Comparison of ENCODE assay signal across 8 cellular contexts in genomic region chr20:35771689-35772562, GRCh38. TPM values are rescaled to one million over a fixed set of nuclear protein-coding genes. Genes with fewer than 3 reads are reported as not detected.
DNase-seq lines count a peak whose midpoint lies in the region; ATAC-seq and TF ChIP-seq lines count a peak whose summit lies in the region.

Gene PHF20, plus strand, starts transcription at chr20:35772015. Its CDS starts 29,508 bp downstream, at chr20:35801523.

- H3K27ac ChIP-seq in heart right ventricle (peak within 1 kb of the TSS; percentile 78 to 97 (median 94)), upper lobe of left lung (peak within 1 kb of the TSS; percentile 89 to 98 (median 93))

- H3K4me3 ChIP-seq in heart right ventricle (peak within 1 kb of the TSS; percentile 68 to 92 (median 76)), upper lobe of left lung (peak within 1 kb of the TSS; percentile 62 to 82 (median 67))

- no peaks in the 10 kb centered on the region for H3K27me3 ChIP-seq in heart right ventricle
- no peaks in the 10 kb centered on the region for H3K27me3 ChIP-seq in upper lobe of left lung

- no peak for TF ChIP-seq CTCF in heart right ventricle (IDR thresholded peaks at IDR 0.05)
- peak in 4 of 6 experiments; percentile 68 to 86 (median 72) for TF ChIP-seq CTCF in upper lobe of left lung (IDR thresholded peaks at IDR 0.05)

- TF ChIP-seq POLR2A in GM15510 (IDR thresholded peaks at IDR 0.05; ENCODE audit: borderline replicate concordance, extremely low read depth, insufficient read length), result peak; percentile 79
- TF ChIP-seq POLR2A in upper lobe of left lung (IDR thresholded peaks at IDR 0.05), result peak in 3 of 4 donors; percentile 83 to 89 (median 88)

- peak; percentile 93 to 99 (median 98) for TF ChIP-seq EP300 in upper lobe of left lung (IDR thresholded peaks at IDR 0.05)

- DNase-seq in NCI-H1694 (lab: John Stamatoyannopoulos, UW), result peak; percentile 61
- peak; percentile 94 for DNase-seq in amniotic epithelial cell (ENCODE audit: low read depth)
- peak; percentile 99 to 100 for DNase-seq in heart right ventricle
- DNase-seq in posterior vena cava (ENCODE audit: low spot score), result peak; percentile 100
- peak; percentile 99 to 100 for DNase-seq in upper lobe of left lung

- peaks cover 23 to 86% (median 74%) of the 10 kb centered on the region in 9 donors for H3K4me1 ChIP-seq in heart right ventricle
- H3K4me1 ChIP-seq in upper lobe of left lung, result peaks cover 64 to 86% (median 75%) of the 10 kb centered on the region in 4 donors

- WGBS in heart right ventricle, 2 donors, result 2 to 3% methylated on average over 74 to 87 of the region's 87 CpGs
- 5 to 10% methylated on average over 15 to 39 of the region's 87 CpGs for WGBS in upper lobe of left lung, 2 donors

- ATAC-seq in HG02884 (IDR thresholded peaks at IDR 0.05; ENCODE audit: unreplicated experiment) (peak; percentile 80), heart right ventricle (peak; percentile 87 to 92 (median 92)), upper lobe of left lung (ENCODE audit: low FRiP score in 2 of 2) (peak; percentile 91 to 95)

- peaks cover 0 to 14% (median 0%) of the 10 kb centered on the region in 9 donors for H3K36me3 ChIP-seq in heart right ventricle
- peaks cover 0 to 8% (median 0%) of the 10 kb centered on the region in 4 donors for H3K36me3 ChIP-seq in upper lobe of left lung

- H3K9me3 ChIP-seq in heart right ventricle (no peaks in the 10 kb centered on the region), upper lobe of left lung (no peaks in the 10 kb centered on the region)

- intact Hi-C loops in T-helper 1 cell treated with Interleukin-12 subunit alpha and Interleukin-12 subunit beta and Interleukin-4 antibody, amounts not matched to agents 30 ng/mL and 1 ng/mL, for 36 hours (cut with micrococcal nuclease), result loop anchor here (1.0 to 2.0 kb wide), 8 partner anchors 30 to 693 kb away; partner anchors contain the start of genes CPNE1, EIF6, ERGIC3 and RBM12
- intact Hi-C loops in heart right ventricle (cut with DNase I), result loop anchor here in 3 of 10 donors (1.0 to 2.0 kb wide), 2 partner anchors 29 to 30 kb away; partner anchors contain the start of gene RBM39 (in 3 of the 3)
- intact Hi-C loops in posterior vena cava (cut with DNase I), result loop anchor here in 1 of 2 donors (2.0 kb wide), 1 partner anchor 29 kb away; the partner anchor contains the start of gene RBM39

RNA-seq across cellular contexts. Expression of gene PHF20, which starts in this region (rescaled TPM):
- total RNA-seq in T-helper 1 cell treated with Interleukin-12 subunit alpha and Interleukin-12 subunit beta and Interleukin-4 antibody, amounts not matched to agents 30 ng/mL and 1 ng/mL, for 36 hours, result 62.7 and 64.1 TPM in 2 replicates
- total RNA-seq in heart right ventricle (10 to 100 TPM; 31.9 to 44.7 (median 37.8) TPM), posterior vena cava (10 to 100 TPM; 55.2 to 59.6 TPM), upper lobe of left lung (10 to 100 TPM; 29.9 to 65.9 (median 42.5) TPM)
- 10 to 100 TPM; 23.4 to 34.1 TPM for polyA plus RNA-seq in heart right ventricle

Comparison
In these comparisons a context has a peak if more than half of its experiments do, and no peak if none do; other contexts are left out.
1. Peak in every context shown above with its lines: DNase-seq, ATAC-seq, H3K4me3 ChIP-seq and H3K27ac ChIP-seq.
2. CTCF ChIP-seq: peak in upper lobe of left lung (4 of 6); none in heart right ventricle (0 of 9).